28 cellular contexts compared by ENCODE assay signal in genomic region chr1:7541629-7542028, GRCh38.
DNase-seq lines count a peak whose midpoint lies in the region; ATAC-seq, FAIRE-seq and TF ChIP-seq lines count a peak whose summit lies in the region.
"Had no signal": no experiment of that assay in that cellular context is flagged by ENCODE, and none has a peak within 500 bp of the region (broad histone marks: within the 10 kb centered on the region; RNA-seq: fewer than 3 reads in every experiment).

No MANE protein-coding gene starts in this region.

- in situ Hi-C loops in K562 (cut with MboI), result no loop called here

- peak; percentile 11 for FAIRE-seq in K562 (lab: Jason Lieb, UNC)
- FAIRE-seq: G401.6 had no signal

- peak; percentile 35 for ATAC-seq in left ventricle myocardium superior
- ATAC-seq in K562, result peak; percentile 53
- no peak for ATAC-seq in aorta (ENCODE audit: low FRiP score)
- ATAC-seq: activated CD4-positive, alpha-beta T cell treated with anti-CD3 and anti-CD28 coated beads for 36 hours; activated CD8-positive, alpha-beta T cell treated with anti-CD3 and anti-CD28 coated beads, Interleukin-2, amount 10 ng/mL, durations not matched to agents 7 days and 5 days had no signal

- H3K4me3 ChIP-seq in K562 (no peak overlapping the region), aorta (ENCODE audit: low read length in 2 of 2) (no peak overlapping the region)
- H3K4me3 ChIP-seq: colonic mucosa had no signal

- POLR2A ChIA-PET in K562 (lab: Yijun Ruan, JAX), result no interaction called here
- POLR2A ChIA-PET in HEK293T (lab: Yijun Ruan, JAX), result no interaction called here

- H3K9ac ChIP-seq in K562 (ENCODE audit: insufficient read depth in 1 of 2, low read depth in 2 of 2, low read length in 2 of 2), result no peak overlapping the region
- H3K9ac ChIP-seq: KMS-11, SK-N-SH had no signal

- H3K9me3 ChIP-seq in K562 (replicated peaks; ENCODE audit: control insufficient read depth, insufficient read depth, low read depth, low read length), result no peaks in the 10 kb centered on the region
- H3K9me3 ChIP-seq in aorta (ENCODE audit: control insufficient read depth, low read length), result no peaks in the 10 kb centered on the region
- H3K9me3 ChIP-seq: BE2C, colonic mucosa, SK-N-SH had no signal

- H3K79me2 ChIP-seq in K562 (ENCODE audit: control insufficient read depth, insufficient read depth, low read length), result no peaks in the 10 kb centered on the region

- intact Hi-C loops in left ventricle myocardium superior (cut with micrococcal nuclease) (no loop called here), cardiac septum (cut with DNase I) (no loop called here), K562 (cut with micrococcal nuclease) (no loop called here), aorta (cut with DNase I) (no loop called here)

- no peaks in the 10 kb centered on the region for H4K20me1 ChIP-seq in K562 (replicated peaks; ENCODE audit: control insufficient read depth, insufficient read depth, low read length)

- H3K27me3 ChIP-seq in K562 (ENCODE audit: control insufficient read depth in 2 of 2, insufficient read depth in 2 of 2, low read length in 2 of 2) (peaks cover 10 to 23% of the 10 kb centered on the region in 2 experiments; a peak in 3 of 5 replicates), aorta (ENCODE audit: control insufficient read depth in 1 of 2, insufficient read depth in 2 of 2, low read length in 1 of 2) (no peaks in the 10 kb centered on the region)
- H3K27me3 ChIP-seq: BE2C, brain microvascular endothelial cell, colonic mucosa had no signal

- H3K9me1 ChIP-seq in K562 (ENCODE audit: control insufficient read depth, insufficient read depth, low read length), result no peaks in the 10 kb centered on the region

- no peak for TF ChIP-seq CTCF in K562 (IDR thresholded peaks at IDR 0.05 in 2 of 3, conservative IDR thresholded peaks at IDR 0.05 in 1 of 3; ENCODE audit: insufficient read depth in 2 of 3, low read depth in 1 of 3, low read length in 3 of 3)

- 0% methylated on average over 11 of the region's 11 CpGs for WGBS in K562 (ENCODE audit: insufficient coverage, low coverage, missing lambda C conversion rate)
- WGBS in aorta, 2 donors, result 86 to 89% methylated on average over 11 of the region's 11 CpGs

- H3K4me1 ChIP-seq in K562 (replicated peaks in 1 of 2; ENCODE audit: control insufficient read depth in 2 of 2, insufficient read depth in 2 of 2, low read length in 2 of 2) (peaks cover 0 to 4% of the 10 kb centered on the region in 2 experiments; a peak in 1 of 5 replicates), aorta (ENCODE audit: control insufficient read depth in 1 of 2, insufficient read depth in 2 of 2, low read length in 2 of 2) (no peaks in the 10 kb centered on the region)
- H3K4me1 ChIP-seq: colonic mucosa had no signal

- no peak for TF ChIP-seq POLR2A in K562 (conservative IDR thresholded peaks at IDR 0.05)

- no peak overlapping the region for H2AFZ ChIP-seq in K562 (ENCODE audit: low read depth, low read length)

- no peak overlapping the region for H3K27ac ChIP-seq in K562 (ENCODE audit: extremely low read depth, low read depth, low read length)
- no peak overlapping the region for H3K27ac ChIP-seq in aorta (ENCODE audit: low read depth in 1 of 2, low read length in 2 of 2)
- H3K27ac ChIP-seq: brain microvascular endothelial cell, colonic mucosa, KMS-11 had no signal

- BruUV-seq in K562 (replicated peaks; lab: Mats Ljungman, UMichigan), result no TSS peak

- TF ChIP-seq EP300 in K562 (IDR thresholded peaks at IDR 0.05; ENCODE audit: low read length), result no peak

- no peak for DNase-seq in left ventricle myocardium superior
- no peak for DNase-seq in cardiac septum (ENCODE audit: low spot score)
- DNase-seq in K562 (ENCODE audit: extremely low read depth in 1 of 4, low spot score in 3 of 4), result peak; percentile 23 to 51 (median 37)
- peak; percentile 70 for DNase-seq in islet precursor cell
- peak; percentile 21 to 61 for DNase-seq in aorta
- DNase-seq in cerebellum (ENCODE audit: low spot score), result no peak
- DNase-seq in HEK293T (ENCODE audit: extremely low spot score), result no peak
- no peak for DNase-seq in DMS79 (lab: John Stamatoyannopoulos, UW)
- DNase-seq: activated CD4-positive, alpha-beta T cell treated with anti-CD3 and anti-CD28 coated beads for 36 hours; activated CD8-positive, alpha-beta T cell treated with anti-CD3 and anti-CD28 coated beads, Interleukin-2, amount 10 ng/mL, durations not matched to agents 7 days and 5 days; activated gamma-delta T cell treated with Interleukin-2 at 50 U/mL for 16 hours; BE2C; brain microvascular endothelial cell; colonic mucosa; effector CD8-positive, alpha-beta T cell; foreskin melanocyte; H9; hippocampal formation; NCI-H1436; NCI-H2081 treated with DMSO at 0.1 percent for 48 hours; NCI-H345; NCI-H774; retina; RPMI8226; SK-N-SH; T-helper 2 cell had no signal

- H3K36me3 ChIP-seq in K562 (ENCODE audit: control insufficient read depth, insufficient read depth, low read length) (no peaks in the 10 kb centered on the region), aorta (ENCODE audit: control insufficient read depth in 1 of 2, insufficient read depth in 2 of 2, low read length in 1 of 2) (no peaks in the 10 kb centered on the region)
- H3K36me3 ChIP-seq: BE2C, brain microvascular endothelial cell, colonic mucosa had no signal

- no peak for TF ChIP-seq RAD21 in K562 (CRISPR knock-in tag; conservative IDR thresholded peaks at IDR 0.05 in 1 of 2, IDR thresholded peaks at IDR 0.05 in 1 of 2)

- CTCF ChIA-PET in K562 (lab: Yijun Ruan, JAX; ENCODE audit: low intra/inter-chr PET ratio) (no interaction called here), HEK293T (lab: Yijun Ruan, JAX) (no interaction called here)

- H3K4me2 ChIP-seq in K562 (ENCODE audit: insufficient read depth, low read length), result no peak overlapping the region; the same call in 1 of the 2 replicates
- H3K4me2 ChIP-seq: KMS-11, SK-N-SH had no signal

TF ChIP-seq in K562, 482 proteins besides CTCF, POLR2A, EP300 and RAD21 (continues in another document):
- TF ChIP-seq ARID1B (IDR thresholded peaks at IDR 0.05) (peak; percentile 34; the same call in 1 of the 2 replicates), CBFA2T2 (conservative IDR thresholded peaks at IDR 0.05) (peak; percentile 69), KDM1A (IDR thresholded peaks at IDR 0.05) (no peak)
- TF ChIP-seq, protein P1, sequence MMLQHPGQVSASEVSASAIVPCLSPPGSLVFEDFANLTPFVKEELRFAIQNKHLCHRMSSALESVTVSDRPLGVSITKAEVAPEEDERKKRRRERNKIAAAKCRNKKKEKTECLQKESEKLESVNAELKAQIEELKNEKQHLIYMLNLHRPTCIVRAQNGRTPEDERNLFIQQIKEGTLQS (IDR thresholded peaks at IDR 0.05), result peak; percentile 43; the same call in 1 of the 2 replicates
- TF ChIP-seq, protein P1 (CRISPR knock-in tag; conservative IDR thresholded peaks at IDR 0.05), result no peak; the same call in 1 of the 2 replicates

TF ChIP-seq in HEK293T, 16 proteins besides CTCF, POLR2A, EP300 and RAD21:
- TF ChIP-seq BHLHE40 (IDR thresholded peaks at IDR 0.05; ENCODE audit: borderline replicate concordance) (no peak), ARNT (IDR thresholded peaks at IDR 0.05) (no peak)

Comparison
In these comparisons a context has a peak if more than half of its experiments do, and no peak if none do; other contexts are left out.
1. DNase-seq: peak in K562 (4 of 4), islet precursor cell (single experiment) and aorta (2 of 2); none in left ventricle myocardium superior (single experiment), cardiac septum (single experiment), cerebellum (single experiment), HEK293T (single experiment) and DMS79 (single experiment).